8 cellular contexts compared by ENCODE assay signal in genomic region chr5:179023528-179024189, GRCh38. TPM values are rescaled to one million over a fixed set of nuclear protein-coding genes. Genes with fewer than 3 reads are reported as not detected.
DNase-seq lines count a peak whose midpoint lies in the region; ATAC-seq and TF ChIP-seq lines count a peak whose summit lies in the region.

ZNF879 (plus strand) TSS chr5:179023804; CDS start chr5:179025005, 1,201 bp downstream.

- no peaks in the 10 kb centered on the region for H3K79me2 ChIP-seq in ACC112 (ENCODE audit: control insufficient read depth, insufficient read depth, low read length, unreplicated experiment)

- CTCF ChIA-PET in naive thymus-derived CD4-positive, alpha-beta T cell (lab: Charles Lee): interaction anchor here (0.7 to 1.2 kb wide), 2 partner anchors 37 to 534 kb away, joined by 3 to 4 read pairs; partner anchors contain the start of gene ZNF354C

- H2AFZ ChIP-seq in ACC112 (ENCODE audit: low read length, unreplicated experiment): peak within 1 kb of the TSS; percentile 97

- TF ChIP-seq CTCF in fibroblast of pulmonary artery (IDR thresholded peaks at IDR 0.05; ENCODE audit: low read length, missing control alignments): no peak

- H3K4me1 ChIP-seq in ACC112 (ENCODE audit: control insufficient read depth, insufficient read depth, low read length, unreplicated experiment): peaks cover 6% of the 10 kb centered on the region
- H3K4me1 ChIP-seq in naive thymus-derived CD4-positive, alpha-beta T cell (ENCODE audit: control insufficient read depth in 2 of 2, insufficient read depth in 2 of 2, low read length in 2 of 2): peaks cover 8% of the 10 kb centered on the region in 2 donors

- H3K4me3 Mint-ChIP-seq in naive thymus-derived CD4-positive, alpha-beta T cell: peak within 1 kb of the TSS; percentile 87 to 99 (median 95)

- H3K4me3 ChIP-seq in ACC112 (ENCODE audit: low read depth, low read length) (peak within 1 kb of the TSS; percentile 91), fibroblast of pulmonary artery (replicated peaks; ENCODE audit: low read depth, low read length) (peak within 1 kb of the TSS; percentile 70)
- H3K4me3 ChIP-seq in naive thymus-derived CD4-positive, alpha-beta T cell (ENCODE audit: low read length): peak within 1 kb of the TSS; percentile 63

- TF ChIP-seq POLR2A in Raji (IDR thresholded peaks at IDR 0.05; ENCODE audit: insufficient read depth, low read depth, low read length): peak; percentile 45

- peaks cover 25% of the 10 kb centered on the region for H3K36me3 ChIP-seq in ACC112 (ENCODE audit: insufficient read depth, low read length)
- H3K36me3 ChIP-seq in naive thymus-derived CD4-positive, alpha-beta T cell (ENCODE audit: control insufficient read depth in 2 of 3, insufficient read depth in 3 of 3, low read length in 3 of 3): peaks cover 15 to 27% (median 16%) of the 10 kb centered on the region in 3 experiments

- peaks cover 18 to 39% (median 35%) of the 10 kb centered on the region in 5 donors for H3K36me3 Mint-ChIP-seq in naive thymus-derived CD4-positive, alpha-beta T cell

- peaks cover 0 to 6% (median 5%) of the 10 kb centered on the region in 5 donors for H3K27me3 Mint-ChIP-seq in naive thymus-derived CD4-positive, alpha-beta T cell

- ATAC-seq in GM19324 (IDR thresholded peaks at IDR 0.05; ENCODE audit: low FRiP score, unreplicated experiment): peak; percentile 85
- ATAC-seq in naive thymus-derived CD4-positive, alpha-beta T cell: peak; percentile 97

- peaks cover 0 to 33% (median 4%) of the 10 kb centered on the region in 3 experiments for H3K9me3 ChIP-seq in naive thymus-derived CD4-positive, alpha-beta T cell (ENCODE audit: control insufficient read depth in 2 of 3, low read length in 3 of 3)

- peaks cover 5 to 18% (median 12%) of the 10 kb centered on the region in 7 donors for H3K4me1 Mint-ChIP-seq in naive thymus-derived CD4-positive, alpha-beta T cell

- no peaks in the 10 kb centered on the region for H3K27me3 ChIP-seq in ACC112 (ENCODE audit: insufficient read depth, low read length)
- no peaks in the 10 kb centered on the region for H3K27me3 ChIP-seq in naive thymus-derived CD4-positive, alpha-beta T cell (ENCODE audit: control insufficient read depth in 2 of 2, insufficient read depth in 2 of 2, low read length in 2 of 2)

- POLR2A ChIA-PET in naive thymus-derived CD4-positive, alpha-beta T cell (lab: Charles Lee): interaction anchor here (0.5 to 2.7 kb wide), 4 partner anchors 10 to 400 kb away, joined by 3 to 22 read pairs (median 5); partner anchors contain the start of genes ZNF354B and ZNF354C

- intact Hi-C loops in naive thymus-derived CD4-positive, alpha-beta T cell (cut with micrococcal nuclease): loop anchor here (1.0 to 10.0 kb wide), 10 partner anchors 37 to 789 kb away; partner anchors contain the start of genes CLK4 (in 2 of the 2), ZNF354B (in 2 of the 2), ZNF354C (in 2 of the 2) and HNRNPH1 (in 1 of the 2)

- H3K27ac Mint-ChIP-seq in naive thymus-derived CD4-positive, alpha-beta T cell: peak within 1 kb of the TSS; percentile 77 to 94 (median 90)

- DNase-seq in HS-27A (ENCODE audit: low read depth) (peak; percentile 39), fibroblast of pulmonary artery (ENCODE audit: low read depth) (peak; percentile 98)
- DNase-seq in activated effector memory CD4-positive, alpha-beta T cell treated with anti-CD3 and anti-CD28 coated beads, Interleukin-2, amount 50 U/mL, for 16 hours: peak; percentile 98
- DNase-seq in naive thymus-derived CD4-positive, alpha-beta T cell: peak; percentile 88 to 96 (median 94)
- DNase-seq in stimulated activated CD8-positive, alpha-beta memory T cell treated with anti-CD3 and anti-CD28 coated beads, Interleukin-7, amount 100 ng/mL, for 48 hours (ENCODE audit: extremely low read depth in 1 of 2, low read depth in 1 of 2): peak; percentile 83 to 89

- H3K27ac ChIP-seq in ACC112 (ENCODE audit: low read depth, low read length): peak within 1 kb of the TSS; percentile 10; the same call in 1 of the 2 replicates
- peak within 1 kb of the TSS; percentile 75 for H3K27ac ChIP-seq in naive thymus-derived CD4-positive, alpha-beta T cell (ENCODE audit: low read depth, low read length)

- peaks cover 5 to 59% (median 30%) of the 10 kb centered on the region in 11 donors for H3K9me3 Mint-ChIP-seq in naive thymus-derived CD4-positive, alpha-beta T cell

RNA-seq across cellular contexts. Expression of gene ZNF879, which starts in this region (rescaled TPM):
- 10 to 100 TPM in 2 of 5 experiments, 1 to 10 TPM in 3; 4.2 to 20.0 (median 7.9) TPM for total RNA-seq in naive thymus-derived CD4-positive, alpha-beta T cell
- 1 to 10 TPM; 6.1 to 6.3 TPM for polyA plus RNA-seq in naive thymus-derived CD4-positive, alpha-beta T cell

Comparison
In these comparisons a context has a peak if more than half of its experiments do, and no peak if none do; other contexts are left out.
1. Peak in every context shown above with its lines: DNase-seq, ATAC-seq, H3K4me3 ChIP-seq and H3K27ac ChIP-seq.
2. DNase-seq: peak in every context shown above with its lines; median percentile 98 in activated effector memory CD4-positive, alpha-beta T cell treated with anti-CD3 and anti-CD28 coated beads, Interleukin-2, amount 50 U/mL, for 16 hours; 98 in fibroblast of pulmonary artery; 94 in naive thymus-derived CD4-positive, alpha-beta T cell; 86 in stimulated activated CD8-positive, alpha-beta memory T cell treated with anti-CD3 and anti-CD28 coated beads, Interleukin-7, amount 100 ng/mL, for 48 hours; 39 in HS-27A.